22 cellular contexts compared by ENCODE assay signal in the genomic region with DNA sequence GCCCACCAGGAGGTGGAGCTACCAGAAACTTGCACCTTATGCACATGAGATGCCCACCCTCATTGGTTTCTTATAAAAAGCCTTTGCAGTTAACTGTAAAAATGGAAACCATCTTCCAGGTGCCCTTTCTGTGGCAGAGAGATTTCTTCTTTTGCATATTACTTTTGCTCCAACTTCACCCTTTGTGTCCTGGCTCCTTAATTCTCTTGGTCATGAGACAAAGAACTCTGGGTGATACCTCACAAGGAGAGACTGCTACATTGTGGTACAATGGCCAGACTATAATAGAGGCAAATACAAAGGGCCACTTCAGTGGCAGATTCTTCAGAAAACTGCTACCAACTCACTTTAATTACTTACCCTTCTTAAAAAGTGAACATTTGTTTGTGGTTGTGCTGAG.
"Had no signal": no experiment of that assay in that cellular context is flagged by ENCODE, and none has a peak within 500 bp of the region (broad histone marks: within the 10 kb centered on the region; RNA-seq: fewer than 3 reads in every experiment).

No MANE protein-coding gene starts in this region.

- H3K4me1 ChIP-seq: colonic mucosa, foreskin keratinocyte, gastroesophageal sphincter, heart left ventricle, left lung, lower lobe of right lung had no signal

- H3K9me3 ChIP-seq: colonic mucosa, lower lobe of right lung had no signal

- H3K27ac ChIP-seq: colonic mucosa, epithelial cell of prostate, foreskin keratinocyte, gastroesophageal sphincter, heart left ventricle, hepatocyte, left lung, lower lobe of right lung had no signal

- H3K27me3 ChIP-seq: colonic mucosa, foreskin keratinocyte, heart left ventricle, hepatocyte, left lung had no signal

- H2AFZ ChIP-seq: hepatocyte had no signal

- H3K36me3 ChIP-seq: colonic mucosa, gastroesophageal sphincter, heart left ventricle, left lung, lower lobe of right lung had no signal

- H3K4me3 ChIP-seq: colonic mucosa, gastroesophageal sphincter, heart left ventricle, hepatocyte, left lung, lower lobe of right lung had no signal

- H3K79me2 ChIP-seq: hepatocyte had no signal

- ATAC-seq: effector memory CD8-positive, alpha-beta T cell; esophagus mucosa; foreskin keratinocyte; gastroesophageal sphincter; heart left ventricle; left lung; left ventricle myocardium superior; lower lobe of right lung had no signal

- DNase-seq: cerebellar nuclear complex; colonic mucosa; cortex of kidney; effector CD8-positive, alpha-beta T cell; effector memory CD8-positive, alpha-beta T cell; endodermal cell; erythroblast; heart left ventricle; hypothalamus; immature natural killer cell; islet precursor cell; kidney; left lung; left ventricle myocardium superior; lower lobe of right lung; mesendoderm; midbrain had no signal

- H3K4me2 ChIP-seq: hepatocyte had no signal
